20 cellular contexts compared by ENCODE assay signal in genomic region chr1:23617019-23617418, GRCh38. TPM values are rescaled to one million over a fixed set of nuclear protein-coding genes. Genes with fewer than 3 reads are reported as not detected.
DNase-seq lines count a peak whose midpoint lies in the region; ATAC-seq and TF ChIP-seq lines count a peak whose summit lies in the region.
"Had no signal": no experiment of that assay in that cellular context is flagged by ENCODE, and none has a peak within 500 bp of the region (broad histone marks: within the 10 kb centered on the region; RNA-seq: fewer than 3 reads in every experiment).

No MANE protein-coding gene starts in this region.

- no peak for DNase-seq in CD4-positive, CD25-positive, alpha-beta regulatory T cell
- no peak for DNase-seq in CD8-positive, alpha-beta T cell
- no peak for DNase-seq in activated T-helper 1 cell treated with anti-CD3 and anti-CD28 coated beads, Interleukin-12 subunit alpha, Interleukin-12 subunit beta, Interleukin-2, Interleukin-4 antibody, amounts not matched to agents 30 ng/mL and 10 ng/mL and 1 ng/mL, durations not matched to agents 14 hours and 24 hours and 36 hours (ENCODE audit: low spot score)
- DNase-seq in naive B cell = no peak
- no peak for DNase-seq in stimulated activated naive CD4-positive, alpha-beta T cell (lab: John Stamatoyannopoulos, UW)
- DNase-seq in DMS114 treated with DMSO at 0.1 percent for 48 hours (lab: John Stamatoyannopoulos, UW; ENCODE audit: unreplicated experiment) = no peak
- DNase-seq in sigmoid colon = no peak
- DNase-seq: activated CD8-positive, alpha-beta memory T cell treated with anti-CD3 and anti-CD28 coated beads, Interleukin-2, amount 10 ng/mL, durations not matched to agents 7 days and 5 days; Calu3; dermis blood vessel endothelial cell; NCI-H1092 treated with DMSO at 0.1 percent for 48 hours; NCI-H2029 treated with DMSO at 0.1 percent for 48 hours; NCI-H345; NCI-H82; PC-9; stomach; transverse colon; WERI-Rb-1 had no signal

- intact Hi-C loops in CD8-positive, alpha-beta T cell (cut with DNase I, micrococcal nuclease) = no loop called here
- intact Hi-C loops in activated T-helper 1 cell treated with anti-CD3 and anti-CD28 coated beads, Interleukin-12 subunit alpha, Interleukin-12 subunit beta, Interleukin-2, Interleukin-4 antibody, amounts not matched to agents 30 ng/mL and 10 ng/mL and 1 ng/mL, durations not matched to agents 14 hours and 24 hours and 36 hours (cut with micrococcal nuclease) = no loop called here
- intact Hi-C loops in sigmoid colon (cut with DNase I) = no loop called here

- no peak for TF ChIP-seq POLR2A in sigmoid colon (IDR thresholded peaks at IDR 0.05)

- no peak for ATAC-seq in CD4-positive, CD25-positive, alpha-beta regulatory T cell (ENCODE audit: low read depth in 2 of 2)
- ATAC-seq in CD8-positive, alpha-beta T cell = no peak
- ATAC-seq in naive B cell (ENCODE audit: low read depth in 2 of 2) = no peak
- ATAC-seq: activated CD8-positive, alpha-beta memory T cell treated with anti-CD3 and anti-CD28 coated beads, Interleukin-2, amount 10 ng/mL, durations not matched to agents 7 days and 5 days had no signal

- H3K27ac Mint-ChIP-seq in CD4-positive, CD25-positive, alpha-beta regulatory T cell = peak overlapping the region; percentile 52 to 94 (median 89)
- peak overlapping the region; percentile 90 for H3K27ac Mint-ChIP-seq in CD8-positive, alpha-beta T cell
- H3K27ac Mint-ChIP-seq in activated T-helper 1 cell treated with anti-CD3 and anti-CD28 coated beads, Interleukin-12 subunit alpha, Interleukin-12 subunit beta, Interleukin-2, Interleukin-4 antibody, amounts not matched to agents 30 ng/mL and 10 ng/mL and 1 ng/mL, durations not matched to agents 14 hours and 24 hours and 36 hours = peak overlapping the region; percentile 81
- peak overlapping the region; percentile 10 to 92 (median 77) for H3K27ac Mint-ChIP-seq in naive B cell
- H3K27ac Mint-ChIP-seq: activated CD8-positive, alpha-beta memory T cell treated with anti-CD3 and anti-CD28 coated beads, Interleukin-2, amount 10 ng/mL, durations not matched to agents 7 days and 5 days; nephron had no signal

- TF ChIP-seq CTCF in CD8-positive, alpha-beta T cell (IDR thresholded peaks at IDR 0.05) = no peak
- TF ChIP-seq CTCF in sigmoid colon (IDR thresholded peaks at IDR 0.05) = no peak

- H3K27ac ChIP-seq in CD4-positive, CD25-positive, alpha-beta regulatory T cell (ENCODE audit: insufficient read depth, low read length, poor library complexity, severe bottlenecking) = peak overlapping the region; percentile 65
- no peak overlapping the region for H3K27ac ChIP-seq in CD8-positive, alpha-beta T cell (ENCODE audit: low read depth, low read length)
- H3K27ac ChIP-seq in sigmoid colon = no peak overlapping the region
- H3K27ac ChIP-seq: breast epithelium, PC-9, stomach, transverse colon, WERI-Rb-1 had no signal

- H3K27me3 ChIP-seq in CD4-positive, CD25-positive, alpha-beta regulatory T cell (ENCODE audit: control insufficient read depth, insufficient read depth, low read length) = no peaks in the 10 kb centered on the region
- no peaks in the 10 kb centered on the region for H3K27me3 ChIP-seq in CD8-positive, alpha-beta T cell (ENCODE audit: insufficient read depth, low read length)
- H3K27me3 ChIP-seq in sigmoid colon = peaks cover 0 to 31% (median 7%) of the 10 kb centered on the region in 3 donors
- H3K27me3 ChIP-seq: transverse colon had no signal

- peak overlapping the region; percentile 37 for H3K4me3 ChIP-seq in CD4-positive, CD25-positive, alpha-beta regulatory T cell (ENCODE audit: low read depth, low read length)
- H3K4me3 ChIP-seq in CD8-positive, alpha-beta T cell (ENCODE audit: low read depth, low read length) = no peak overlapping the region
- no peak overlapping the region for H3K4me3 ChIP-seq in sigmoid colon
- H3K4me3 ChIP-seq: breast epithelium, PC-9, stomach, transverse colon had no signal

- peaks cover 3% of the 10 kb centered on the region for H3K36me3 Mint-ChIP-seq in CD4-positive, CD25-positive, alpha-beta regulatory T cell
- H3K36me3 Mint-ChIP-seq in CD8-positive, alpha-beta T cell = no peaks in the 10 kb centered on the region
- peaks cover 5% of the 10 kb centered on the region for H3K36me3 Mint-ChIP-seq in activated T-helper 1 cell treated with anti-CD3 and anti-CD28 coated beads, Interleukin-12 subunit alpha, Interleukin-12 subunit beta, Interleukin-2, Interleukin-4 antibody, amounts not matched to agents 30 ng/mL and 10 ng/mL and 1 ng/mL, durations not matched to agents 14 hours and 24 hours and 36 hours (ENCODE audit: low read depth)
- H3K36me3 Mint-ChIP-seq in naive B cell = no peaks in the 10 kb centered on the region
- H3K36me3 Mint-ChIP-seq: activated CD8-positive, alpha-beta memory T cell treated with anti-CD3 and anti-CD28 coated beads, Interleukin-2, amount 10 ng/mL, durations not matched to agents 7 days and 5 days had no signal

- WGBS in sigmoid colon, 2 donors = 71 to 76% methylated on average over 9 of the region's 9 CpGs

- H3K9me3 ChIP-seq in CD4-positive, CD25-positive, alpha-beta regulatory T cell (ENCODE audit: control insufficient read depth in 2 of 2, low read length in 2 of 2) = no peaks in the 10 kb centered on the region
- no peaks in the 10 kb centered on the region for H3K9me3 ChIP-seq in CD8-positive, alpha-beta T cell (ENCODE audit: low read length)
- no peaks in the 10 kb centered on the region for H3K9me3 ChIP-seq in sigmoid colon
- H3K9me3 ChIP-seq: breast epithelium, stomach, transverse colon had no signal

- peaks cover 97% of the 10 kb centered on the region for H3K4me1 ChIP-seq in CD4-positive, CD25-positive, alpha-beta regulatory T cell (ENCODE audit: control insufficient read depth, insufficient read depth, low read length, poor library complexity, severe bottlenecking)
- H3K4me1 ChIP-seq in CD8-positive, alpha-beta T cell (ENCODE audit: insufficient read depth, low read length) = peaks cover 89% of the 10 kb centered on the region
- H3K4me1 ChIP-seq in sigmoid colon = peaks cover 0 to 8% (median 6%) of the 10 kb centered on the region in 4 donors

- peaks cover 30 to 97% (median 77%) of the 10 kb centered on the region in 4 donors for H3K4me1 Mint-ChIP-seq in CD4-positive, CD25-positive, alpha-beta regulatory T cell
- peaks cover 94% of the 10 kb centered on the region for H3K4me1 Mint-ChIP-seq in CD8-positive, alpha-beta T cell (ENCODE audit: low read depth)
- peaks cover 84% of the 10 kb centered on the region for H3K4me1 Mint-ChIP-seq in activated T-helper 1 cell treated with anti-CD3 and anti-CD28 coated beads, Interleukin-12 subunit alpha, Interleukin-12 subunit beta, Interleukin-2, Interleukin-4 antibody, amounts not matched to agents 30 ng/mL and 10 ng/mL and 1 ng/mL, durations not matched to agents 14 hours and 24 hours and 36 hours (ENCODE audit: low read depth)
- H3K4me1 Mint-ChIP-seq in naive B cell = peaks cover 83 to 98% (median 84%) of the 10 kb centered on the region in 3 donors

- peaks cover 0 to 1% (median 0%) of the 10 kb centered on the region in 7 donors for H3K9me3 Mint-ChIP-seq in CD4-positive, CD25-positive, alpha-beta regulatory T cell
- no peaks in the 10 kb centered on the region for H3K9me3 Mint-ChIP-seq in CD8-positive, alpha-beta T cell
- no peaks in the 10 kb centered on the region for H3K9me3 Mint-ChIP-seq in activated T-helper 1 cell treated with anti-CD3 and anti-CD28 coated beads, Interleukin-12 subunit alpha, Interleukin-12 subunit beta, Interleukin-2, Interleukin-4 antibody, amounts not matched to agents 30 ng/mL and 10 ng/mL and 1 ng/mL, durations not matched to agents 14 hours and 24 hours and 36 hours
- H3K9me3 Mint-ChIP-seq in naive B cell = peaks cover 0 to 1% (median 0%) of the 10 kb centered on the region in 7 donors

- no peaks in the 10 kb centered on the region for H3K27me3 Mint-ChIP-seq in CD4-positive, CD25-positive, alpha-beta regulatory T cell
- no peaks in the 10 kb centered on the region for H3K27me3 Mint-ChIP-seq in CD8-positive, alpha-beta T cell (ENCODE audit: low read depth)
- H3K27me3 Mint-ChIP-seq in activated T-helper 1 cell treated with anti-CD3 and anti-CD28 coated beads, Interleukin-12 subunit alpha, Interleukin-12 subunit beta, Interleukin-2, Interleukin-4 antibody, amounts not matched to agents 30 ng/mL and 10 ng/mL and 1 ng/mL, durations not matched to agents 14 hours and 24 hours and 36 hours (ENCODE audit: insufficient read depth) = no peaks in the 10 kb centered on the region
- H3K27me3 Mint-ChIP-seq in naive B cell = no peaks in the 10 kb centered on the region

- H3K4me3 Mint-ChIP-seq in CD4-positive, CD25-positive, alpha-beta regulatory T cell = peak overlapping the region in 3 of 4 donors; percentile 53 to 86 (median 81)
- no peak overlapping the region for H3K4me3 Mint-ChIP-seq in CD8-positive, alpha-beta T cell
- H3K4me3 Mint-ChIP-seq in activated T-helper 1 cell treated with anti-CD3 and anti-CD28 coated beads, Interleukin-12 subunit alpha, Interleukin-12 subunit beta, Interleukin-2, Interleukin-4 antibody, amounts not matched to agents 30 ng/mL and 10 ng/mL and 1 ng/mL, durations not matched to agents 14 hours and 24 hours and 36 hours = no peak overlapping the region
- H3K4me3 Mint-ChIP-seq in naive B cell = peak overlapping the region in 3 of 8 donors; percentile 28 to 74 (median 48)
- H3K4me3 Mint-ChIP-seq: activated CD8-positive, alpha-beta memory T cell treated with anti-CD3 and anti-CD28 coated beads, Interleukin-2, amount 10 ng/mL, durations not matched to agents 7 days and 5 days; nephron had no signal

- TF ChIP-seq EP300 in sigmoid colon (IDR thresholded peaks at IDR 0.05) = no peak

- H3K36me3 ChIP-seq in CD4-positive, CD25-positive, alpha-beta regulatory T cell (ENCODE audit: control insufficient read depth, insufficient read depth, low read length) = no peaks in the 10 kb centered on the region
- no peaks in the 10 kb centered on the region for H3K36me3 ChIP-seq in CD8-positive, alpha-beta T cell (ENCODE audit: insufficient read depth, low read length)
- no peaks in the 10 kb centered on the region for H3K36me3 ChIP-seq in sigmoid colon
- H3K36me3 ChIP-seq: breast epithelium, stomach, transverse colon, WERI-Rb-1 had no signal

- POLR2A ChIA-PET in CD8-positive, alpha-beta T cell (lab: Charles Lee) = interaction anchor here (5.2 to 6.4 kb wide), 2 partner anchors 17 to 63 kb away, joined by 61 to 86 read pairs; no protein-coding TSS in a partner anchor

- CTCF ChIA-PET in CD8-positive, alpha-beta T cell (lab: Charles Lee) = interaction anchor here (1.1 to 7.5 kb wide), 4 partner anchors 14 to 120 kb away, joined by 3 to 125 read pairs (median 5); no protein-coding TSS in a partner anchor

RNA-seq across cellular contexts. Expression of gene ID3, which starts 57.7 kb away (rescaled TPM):
- 51.1 TPM for total RNA-seq in CD4-positive, CD25-positive, alpha-beta regulatory T cell
- 10 to 100 TPM; 35.9 to 56.9 (median 48.0) TPM for polyA plus RNA-seq in CD4-positive, CD25-positive, alpha-beta regulatory T cell
- 10 to 100 TPM; 44.2 to 48.1 TPM for total RNA-seq in CD8-positive, alpha-beta T cell
- 20.8 and 22.9 TPM in 2 replicates for total RNA-seq in activated T-helper 1 cell treated with anti-CD3 and anti-CD28 coated beads, Interleukin-12 subunit alpha, Interleukin-12 subunit beta, Interleukin-2, Interleukin-4 antibody, amounts not matched to agents 30 ng/mL and 10 ng/mL and 1 ng/mL, durations not matched to agents 14 hours and 24 hours and 36 hours
- 10 to 100 TPM; 23.9 to 52.0 (median 31.2) TPM for polyA plus RNA-seq in naive B cell (ENCODE audit: low read depth in 6 of 6)
- 100 to 1,000 TPM in 2 of 4 donors, 10 to 100 TPM in 2; 72.1 to 144 (median 92.6) TPM for total RNA-seq in sigmoid colon
- 100 to 1,000 TPM; 114 to 232 (median 220) TPM for polyA plus RNA-seq in sigmoid colon

Comparison
In these comparisons a context has a peak if more than half of its experiments do, and no peak if none do; other contexts are left out.
1. H3K4me3 Mint-ChIP-seq: peak in CD4-positive, CD25-positive, alpha-beta regulatory T cell (3 of 4); none in CD8-positive, alpha-beta T cell (single experiment) and activated T-helper 1 cell treated with anti-CD3 and anti-CD28 coated beads, Interleukin-12 subunit alpha, Interleukin-12 subunit beta, Interleukin-2, Interleukin-4 antibody, amounts not matched to agents 30 ng/mL and 10 ng/mL and 1 ng/mL, durations not matched to agents 14 hours and 24 hours and 36 hours (single experiment).
2. Peak in every context shown above with its lines, with median percentiles within 50 percentile points of each other: H3K27ac Mint-ChIP-seq.